Comparison of ENCODE assay signal across 30 cellular contexts in genomic region chr1:229891227-229891626, GRCh38.
"Had no signal": no experiment of that assay in that cellular context is flagged by ENCODE, and none has a peak within 500 bp of the region (broad histone marks: within the 10 kb centered on the region; RNA-seq: fewer than 3 reads in every experiment).

No MANE protein-coding gene starts in this region.

- H3K4me3 Mint-ChIP-seq: natural killer cell; nephron progenitor cell; neural crest cell; stimulated activated effector memory CD8-positive, alpha-beta T cell treated with anti-CD3 and anti-CD28 coated beads, Interleukin-12 subunit alpha, Interleukin-12 subunit beta, amount 100 ng/mL, for 72 hours; stimulated activated naive B cell treated with anti-CD40 and anti-IgM and Interleukin-4, amounts not matched to agents 10 μg/mL and 1 μg/mL and 100 μg/mL, for 72 hours; stimulated activated naive CD8-positive, alpha-beta T cell treated with anti-CD3 and anti-CD28 coated beads, Interleukin-15, Interleukin-2, amounts not matched to agents 100 ng/mL and 50 ng/mL, for 24 hours had no signal

- H3K9me3 ChIP-seq: neutrophil, ovary, psoas muscle, right lobe of liver, sigmoid colon, thoracic aorta, thyroid gland, upper lobe of left lung, vagina had no signal

- H3K27ac Mint-ChIP-seq: natural killer cell; nephron progenitor cell; progenitor cell of endocrine pancreas; stimulated activated effector memory CD8-positive, alpha-beta T cell treated with anti-CD3 and anti-CD28 coated beads, Interleukin-12 subunit alpha, Interleukin-12 subunit beta, amount 100 ng/mL, for 72 hours; stimulated activated naive B cell treated with anti-CD40 and anti-IgM and Interleukin-4, amounts not matched to agents 10 μg/mL and 1 μg/mL and 100 μg/mL, for 72 hours; stimulated activated naive CD8-positive, alpha-beta T cell treated with anti-CD3 and anti-CD28 coated beads, Interleukin-15, Interleukin-2, amounts not matched to agents 100 ng/mL and 50 ng/mL, for 24 hours had no signal

- ATAC-seq: natural killer cell; psoas muscle; right cardiac atrium; right lobe of liver; stimulated activated effector memory CD8-positive, alpha-beta T cell treated with anti-CD3 and anti-CD28 coated beads, Interleukin-12 subunit alpha, Interleukin-12 subunit beta, amount 100 ng/mL, for 72 hours; stimulated activated naive B cell treated with anti-CD40 and anti-IgM and Interleukin-4, amounts not matched to agents 10 μg/mL and 1 μg/mL and 100 μg/mL, for 72 hours had no signal

- H3K9ac ChIP-seq: parathyroid adenoma had no signal

- H3K4me3 ChIP-seq: ovary, psoas muscle, right lobe of liver, sigmoid colon, stomach, thoracic aorta, thyroid gland, tibial nerve, upper lobe of left lung, vagina had no signal

- H3K4me1 Mint-ChIP-seq: natural killer cell; neural crest cell; stimulated activated effector memory CD8-positive, alpha-beta T cell treated with anti-CD3 and anti-CD28 coated beads, Interleukin-12 subunit alpha, Interleukin-12 subunit beta, amount 100 ng/mL, for 72 hours; stimulated activated naive B cell treated with anti-CD40 and anti-IgM and Interleukin-4, amounts not matched to agents 10 μg/mL and 1 μg/mL and 100 μg/mL, for 72 hours had no signal

- H3K9me3 Mint-ChIP-seq: natural killer cell; stimulated activated effector memory CD8-positive, alpha-beta T cell treated with anti-CD3 and anti-CD28 coated beads, Interleukin-12 subunit alpha, Interleukin-12 subunit beta, amount 100 ng/mL, for 72 hours; stimulated activated naive B cell treated with anti-CD40 and anti-IgM and Interleukin-4, amounts not matched to agents 10 μg/mL and 1 μg/mL and 100 μg/mL, for 72 hours; stimulated activated naive CD8-positive, alpha-beta T cell treated with anti-CD3 and anti-CD28 coated beads, Interleukin-15, Interleukin-2, amounts not matched to agents 100 ng/mL and 50 ng/mL, for 24 hours had no signal

- FAIRE-seq: small intestine, urothelium cell line had no signal

- H3K36me3 ChIP-seq: neutrophil, ovary, right lobe of liver, sigmoid colon, stomach, thoracic aorta, thyroid gland, tibial nerve, upper lobe of left lung, vagina had no signal

- H3K27ac ChIP-seq: neutrophil, ovary, parathyroid adenoma, psoas muscle, right lobe of liver, sigmoid colon, stomach, thoracic aorta, thyroid gland, tibial nerve, upper lobe of left lung, vagina had no signal

- DNase-seq: natural killer cell; nephron progenitor cell; nucleus accumbens; ovary; posterior cingulate gyrus; psoas muscle; right cardiac atrium; right lobe of liver; sigmoid colon; small intestine; stimulated activated CD4-positive, alpha-beta T cell treated with anti-CD3 and anti-CD28 coated beads, Interleukin-15, amount 100 ng/mL, for 24 hours; stimulated activated CD4-positive, alpha-beta T cell treated with anti-CD3 and anti-CD28 coated beads, Interleukin-2, amount 100 ng/mL, for 24 hours; stimulated activated CD4-positive, alpha-beta T cell treated with anti-CD3 and anti-CD28 coated beads, Interleukin-2, amount 100 ng/mL, for 48 hours; stimulated activated CD4-positive, alpha-beta T cell treated with anti-CD3 and anti-CD28 coated beads, Interleukin-4, amount 100 ng/mL, for 24 hours; stimulated activated naive B cell treated with anti-CD40 and anti-IgM and Interleukin-4, amounts not matched to agents 10 μg/mL and 1 μg/mL and 100 μg/mL, for 72 hours; stimulated activated naive CD4-positive, alpha-beta T cell treated with Interleukin-2 at 50 U/mL for 16 hours; stomach; thyroid gland; trophoblast cell; upper lobe of left lung had no signal

- H2AFZ ChIP-seq: parathyroid adenoma had no signal

- H3K36me3 Mint-ChIP-seq: natural killer cell; stimulated activated effector memory CD8-positive, alpha-beta T cell treated with anti-CD3 and anti-CD28 coated beads, Interleukin-12 subunit alpha, Interleukin-12 subunit beta, amount 100 ng/mL, for 72 hours; stimulated activated naive B cell treated with anti-CD40 and anti-IgM and Interleukin-4, amounts not matched to agents 10 μg/mL and 1 μg/mL and 100 μg/mL, for 72 hours had no signal

- H3K27me3 ChIP-seq: ovary, right lobe of liver, sigmoid colon, stomach, thyroid gland, tibial nerve, upper lobe of left lung, vagina had no signal

- H3K4me1 ChIP-seq: parathyroid adenoma, thyroid gland, tibial nerve, upper lobe of left lung, vagina had no signal

- H3K79me2 ChIP-seq: parathyroid adenoma had no signal
